Comparison of ENCODE assay signal across 8 cellular contexts in the genomic region with DNA sequence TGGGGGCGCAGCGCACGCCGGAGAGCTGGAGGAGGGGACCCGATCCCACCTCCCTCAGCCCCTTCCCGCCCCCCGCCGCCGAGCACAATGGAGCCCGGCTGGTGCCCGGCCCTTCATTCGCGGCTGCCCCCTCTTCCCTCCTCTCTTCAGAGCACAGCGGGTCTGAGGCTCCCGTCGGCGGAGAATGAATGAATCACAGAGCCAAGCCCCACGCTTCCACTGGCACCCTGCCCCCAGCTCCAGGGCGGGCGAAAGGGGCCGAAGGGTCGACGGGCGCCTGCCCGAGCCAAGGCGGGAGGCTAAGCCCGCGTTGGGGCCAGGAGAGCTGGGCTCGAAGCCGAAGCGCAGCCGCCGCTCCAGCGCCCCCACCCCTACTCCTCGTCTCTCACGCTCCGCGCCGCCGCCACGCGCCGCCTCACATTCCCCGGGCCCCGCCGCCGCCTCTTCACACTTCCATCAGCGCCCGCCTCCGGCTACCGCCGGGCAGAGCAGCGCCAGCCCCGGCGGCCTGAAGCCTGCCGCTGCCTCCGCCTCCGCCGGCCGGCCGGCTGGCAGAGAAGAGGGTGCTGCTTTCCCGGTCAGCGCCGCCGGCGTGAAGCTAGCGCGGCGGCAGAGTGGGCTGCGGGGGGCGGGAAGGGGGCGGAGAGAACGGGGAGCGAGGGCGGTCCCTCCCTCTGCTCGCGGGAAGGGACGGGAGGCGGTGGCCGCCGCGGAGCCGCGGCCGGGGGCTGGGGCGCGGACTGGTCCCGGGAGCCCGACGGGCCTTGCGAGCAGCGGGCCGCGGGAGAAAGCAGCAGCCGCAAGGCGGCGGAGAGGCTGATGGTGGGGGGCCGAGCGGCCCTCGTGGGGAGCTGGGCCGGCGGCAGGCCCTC.
DNase-seq lines count a peak whose midpoint lies in the region; ATAC-seq and TF ChIP-seq lines count a peak whose summit lies in the region.

A gene with protein sequence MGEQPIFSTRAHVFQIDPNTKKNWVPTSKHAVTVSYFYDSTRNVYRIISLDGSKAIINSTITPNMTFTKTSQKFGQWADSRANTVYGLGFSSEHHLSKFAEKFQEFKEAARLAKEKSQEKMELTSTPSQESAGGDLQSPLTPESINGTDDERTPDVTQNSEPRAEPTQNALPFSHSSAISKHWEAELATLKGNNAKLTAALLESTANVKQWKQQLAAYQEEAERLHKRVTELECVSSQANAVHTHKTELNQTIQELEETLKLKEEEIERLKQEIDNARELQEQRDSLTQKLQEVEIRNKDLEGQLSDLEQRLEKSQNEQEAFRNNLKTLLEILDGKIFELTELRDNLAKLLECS (minus strand): TSS at position 616 of the 872 bp plus-strand sequence. CDS start 1,360 bp downstream, outside the sequence.

- peak within 1 kb of the TSS; percentile 83 for H3K27ac ChIP-seq in WERI-Rb-1

- peak within 1 kb of the TSS; percentile 65 for H3K4me3 ChIP-seq in WERI-Rb-1 (ENCODE audit: low read depth, low read length)

- peak; percentile 62 for ATAC-seq in HG02852 (IDR thresholded peaks at IDR 0.05; ENCODE audit: unreplicated experiment)

- H3K27me3 ChIP-seq in WERI-Rb-1 (ENCODE audit: insufficient read depth, low read depth, severe bottlenecking) = no peaks in the 10 kb centered on the region

- DNase-seq in NCI-H1436 (lab: John Stamatoyannopoulos, UW) (peak; percentile 43), NCI-H1436 treated with DMSO at 0.1 percent for 48 hours (lab: John Stamatoyannopoulos, UW) (no peak), NCI-H1694 (lab: John Stamatoyannopoulos, UW) (peak; percentile 33), WERI-Rb-1 (peak; percentile 85), T47D (ENCODE audit: low read depth in 1 of 2, low spot score in 1 of 2) (peak; percentile 44 to 87), iPS-NIHi11 (ENCODE audit: low spot score) (peak; percentile 82), smooth muscle cell of the brain vasculature (ENCODE audit: low read depth, low spot score) (peak; percentile 65)

- H3K9me3 ChIP-seq in WERI-Rb-1 (ENCODE audit: severe bottlenecking) = no peaks in the 10 kb centered on the region

- H3K36me3 ChIP-seq in WERI-Rb-1 = no peaks in the 10 kb centered on the region; the same call in 1 of the 2 replicates

- in situ Hi-C loops in T47D (cut with HindIII; ENCODE audit: low pct_unique_long_range_greater_than_20kb, low sequenced_read_pairs) = no loop called here

- TF ChIP-seq CTCF in WERI-Rb-1 (IDR thresholded peaks at IDR 0.05; ENCODE audit: low read depth, low read length) = 0 out of 2 replicates have a peak, but pooled peaks have one; percentile 10
